8 cellular contexts compared by ENCODE assay signal in genomic region chr9:129143461-129143927, GRCh38. TPM values are rescaled to one million over a fixed set of nuclear protein-coding genes. Genes with fewer than 3 reads are reported as not detected.
A peak's percentile ranks its signal among the peaks of the same experiment; 100 is the strongest.
DNase-seq lines count a peak whose midpoint lies in the region; ATAC-seq and TF ChIP-seq lines count a peak whose summit lies in the region.

No MANE protein-coding gene starts in this region.

- no peak overlapping the region for H3K4me3 ChIP-seq in smooth muscle cell

- peak overlapping the region; percentile 85 for H3K4me2 ChIP-seq in smooth muscle cell

- H4K20me1 ChIP-seq in smooth muscle cell (ENCODE audit: low read depth) = peaks cover 6% of the 10 kb centered on the region

- H3K4me1 ChIP-seq in smooth muscle cell (ENCODE audit: low read depth) = peaks cover 60% of the 10 kb centered on the region

- no peak overlapping the region for H3K27ac Mint-ChIP-seq in T-cell

- H3K36me3 Mint-ChIP-seq in T-cell = peaks cover 16% of the 10 kb centered on the region

- peaks cover 12% of the 10 kb centered on the region for H3F3A ChIP-seq in smooth muscle cell (ENCODE audit: low read depth)

- no peaks in the 10 kb centered on the region for H3K9me3 Mint-ChIP-seq in T-cell

- TF ChIP-seq CTCF in smooth muscle cell (IDR thresholded peaks at IDR 0.05; ENCODE audit: borderline replicate concordance, insufficient read depth, poor library complexity, severe bottlenecking) (no peak), GM20000 (IDR thresholded peaks at IDR 0.05; ENCODE audit: extremely low read depth, missing control alignments) (no peak)

- H3K9me3 ChIP-seq in smooth muscle cell (replicated peaks; ENCODE audit: low read depth) = no peaks in the 10 kb centered on the region

- no peaks in the 10 kb centered on the region for H3K27me3 Mint-ChIP-seq in T-cell

- no peaks in the 10 kb centered on the region for H3K27me3 ChIP-seq in smooth muscle cell (ENCODE audit: low read depth)

- peak overlapping the region; percentile 5 for H3K9ac ChIP-seq in smooth muscle cell (ENCODE audit: low read depth)

- DNase-seq in HCEC 1CT = peak; percentile 27
- DNase-seq in astrocyte of the hippocampus (ENCODE audit: low read depth, low spot score) = peak; percentile 68
- DNase-seq in iPS-NIHi11 (ENCODE audit: low spot score) = peak; percentile 51
- no peak for DNase-seq in smooth muscle cell (lab: John Stamatoyannopoulos, UW; ENCODE audit: unreplicated experiment)
- DNase-seq in NCI-H2171 (lab: John Stamatoyannopoulos, UW) = no peak
- no peak for DNase-seq in T-cell
- DNase-seq in GM20000 (ENCODE audit: low spot score) = no peak

- H3K36me3 ChIP-seq in smooth muscle cell (ENCODE audit: low read depth) = no peaks in the 10 kb centered on the region

- CTCF ChIA-PET in T-cell (lab: Charles Lee) = interaction anchor here (1.0 to 3.3 kb wide), 11 partner anchors 12 to 594 kb away, joined by 3 to 45 read pairs (median 5); partner anchors contain the start of genes IER5L (in 1 of the 2) and NTMT1 (in 1 of the 2)

- no peak overlapping the region for H2AFZ ChIP-seq in smooth muscle cell (ENCODE audit: low read depth)

- H3K79me2 ChIP-seq in smooth muscle cell (ENCODE audit: low read depth) = peaks cover 18% of the 10 kb centered on the region

- H3K4me1 Mint-ChIP-seq in T-cell = peaks cover 29 to 41% (median 37%) of the 10 kb centered on the region in 3 donors

- no peak for ATAC-seq in T-cell (replicated peaks in 1 of 4)
- no peak for ATAC-seq in esophagus mucosa

- no peak overlapping the region for H3K4me3 Mint-ChIP-seq in T-cell

- WGBS in smooth muscle cell (ENCODE audit: low lambda C conversion rate) = 16% methylated on average over 10 of the region's 11 CpGs

- peak overlapping the region; percentile 100 for H3K27ac ChIP-seq in smooth muscle cell (ENCODE audit: low read depth)

- POLR2A ChIA-PET in T-cell (lab: Charles Lee) = interaction anchor here (0.5 to 0.7 kb wide), 2 partner anchors 134 to 842 kb away, joined by 3 to 4 read pairs; no protein-coding TSS in a partner anchor

RNA-seq across cellular contexts. Expression of gene PTPA, which starts 32.3 kb away (rescaled TPM):
- total RNA-seq in smooth muscle cell = 78.2 and 119 TPM in 2 replicates
- 88.7 and 94.9 TPM in 2 replicates for polyA plus RNA-seq in smooth muscle cell
- 10 to 100 TPM; 51.3 to 71.5 (median 65.5) TPM for total RNA-seq in T-cell
- total RNA-seq in esophagus mucosa = 121 TPM

RNA-seq across cellular contexts. Expression of gene CRAT, which starts 32.9 kb away (rescaled TPM):
- total RNA-seq in smooth muscle cell = 20.0 and 24.3 TPM in 2 replicates
- 38.4 and 52.3 TPM in 2 replicates for polyA plus RNA-seq in smooth muscle cell
- total RNA-seq in T-cell = 10 to 100 TPM in 4 of 5 donors, 1 to 10 TPM in 1; 6.6 to 17.5 (median 13.9) TPM
- total RNA-seq in esophagus mucosa = 33.4 TPM

RNA-seq across cellular contexts. Expression of gene IER5L, which starts 34.6 kb away (rescaled TPM):
- 23.0 and 28.3 TPM in 2 replicates for total RNA-seq in smooth muscle cell
- 31.7 and 38.6 TPM in 2 replicates for polyA plus RNA-seq in smooth muscle cell
- total RNA-seq in T-cell = 1 to 10 TPM; 1.3 to 7.7 (median 6.7) TPM
- 8.1 TPM for total RNA-seq in esophagus mucosa

Comparison
In these comparisons a context has a peak if more than half of its experiments do, and no peak if none do; other contexts are left out.
1. DNase-seq: peak in HCEC 1CT (single experiment), astrocyte of the hippocampus (single experiment) and iPS-NIHi11 (single experiment); none in smooth muscle cell (single experiment), NCI-H2171 (single experiment), T-cell (0 of 34) and GM20000 (single experiment).